Comparison of ENCODE assay signal across 18 cellular contexts in the genomic region with DNA sequence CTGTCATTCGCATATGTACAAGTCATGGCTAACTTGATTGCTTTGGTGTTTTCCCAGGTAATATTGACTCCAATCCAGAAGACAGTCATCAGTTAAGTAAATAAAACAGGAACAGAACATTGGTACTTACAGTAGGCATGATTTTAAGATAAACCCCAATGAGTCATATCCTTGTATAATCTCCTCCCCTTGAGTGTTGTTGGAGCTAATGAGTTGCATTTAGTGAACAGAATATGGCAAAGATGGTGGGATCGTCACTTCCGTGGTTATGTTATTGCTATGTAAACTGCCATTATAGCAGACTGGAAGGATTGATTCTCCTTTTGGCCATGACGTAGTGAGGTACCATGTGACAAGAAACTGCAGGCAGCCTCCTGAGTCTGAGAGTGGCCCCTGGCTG.
DNase-seq lines count a peak whose midpoint lies in the region; ATAC-seq, FAIRE-seq and TF ChIP-seq lines count a peak whose summit lies in the region.
"Had no signal": no experiment of that assay in that cellular context is flagged by ENCODE, and none has a peak within 500 bp of the region (broad histone marks: within the 10 kb centered on the region; RNA-seq: fewer than 3 reads in every experiment).

No MANE protein-coding gene starts in this region.

- H3K9me3 Mint-ChIP-seq in astrocyte (ENCODE audit: unreplicated experiment): peaks cover 11% of the 10 kb centered on the region

- in situ Hi-C loops in GM13977 (cut with MboI; ENCODE audit: low pct_unique_long_range_greater_than_20kb, low sequenced_read_pairs, unreplicated experiment): no loop called here

- peaks cover 4% of the 10 kb centered on the region for H3K4me1 ChIP-seq in astrocyte (ENCODE audit: insufficient read depth, low read length)
- H3K4me1 ChIP-seq in mesodermal cell (ENCODE audit: control insufficient read depth, insufficient read depth, low read length, poor library complexity, severe bottlenecking): no peaks in the 10 kb centered on the region
- H3K4me1 ChIP-seq: colonic mucosa had no signal

- H4K20me1 ChIP-seq in astrocyte (ENCODE audit: insufficient read depth, low read length): no peaks in the 10 kb centered on the region

- no peaks in the 10 kb centered on the region for H3K27me3 Mint-ChIP-seq in astrocyte (ENCODE audit: low read depth, unreplicated experiment)

- H3K27ac ChIP-seq in astrocyte (ENCODE audit: low read depth, low read length) (no peak overlapping the region), mesodermal cell (ENCODE audit: low read depth, low read length, severe bottlenecking) (peak overlapping the region; percentile 29)
- H3K27ac ChIP-seq: colonic mucosa, HL-60 had no signal

- H3K9me3 ChIP-seq in astrocyte (ENCODE audit: insufficient read depth, low read depth, low read length): peaks cover 6% of the 10 kb centered on the region
- H3K9me3 ChIP-seq in mesodermal cell (ENCODE audit: control insufficient read depth, low read length): peaks cover 6% of the 10 kb centered on the region
- H3K9me3 ChIP-seq: colonic mucosa had no signal

- H3K4me3 ChIP-seq in astrocyte (ENCODE audit: insufficient read depth, low read depth, low read length): no peak overlapping the region
- no peak overlapping the region for H3K4me3 ChIP-seq in mesodermal cell (ENCODE audit: extremely low read depth, insufficient read depth, low read length, poor library complexity, severe bottlenecking)
- H3K4me3 ChIP-seq: colonic mucosa had no signal

- peaks cover 4% of the 10 kb centered on the region for H3K4me1 Mint-ChIP-seq in astrocyte (ENCODE audit: low read depth, unreplicated experiment)
- H3K4me1 Mint-ChIP-seq: CD8-positive, alpha-beta memory T cell; stimulated activated naive CD8-positive, alpha-beta T cell treated with anti-CD3 and anti-CD28 coated beads, Interleukin-15, amount 100 ng/mL, for 72 hours had no signal

- H3K79me2 ChIP-seq in astrocyte (ENCODE audit: insufficient read depth, low read length): no peaks in the 10 kb centered on the region

- no peaks in the 10 kb centered on the region for H3K36me3 ChIP-seq in astrocyte (ENCODE audit: insufficient read depth, low read length)
- H3K36me3 ChIP-seq in mesodermal cell (ENCODE audit: control insufficient read depth, insufficient read depth, low read length): no peaks in the 10 kb centered on the region
- H3K36me3 ChIP-seq: colonic mucosa had no signal

- TF ChIP-seq CTCF in astrocyte (IDR thresholded peaks at IDR 0.05; ENCODE audit: insufficient read depth, low read depth, low read length) (no peak), GM10266 (IDR thresholded peaks at IDR 0.05; ENCODE audit: control insufficient read depth, insufficient read depth, low read depth, missing control alignments) (no peak), GM13977 (IDR thresholded peaks at IDR 0.05; ENCODE audit: extremely low read depth, insufficient read depth, missing control alignments) (no peak)

- ATAC-seq in HG02623 (IDR thresholded peaks at IDR 0.05; ENCODE audit: unreplicated experiment): no peak
- ATAC-seq: HCT116; stimulated activated naive CD8-positive, alpha-beta T cell treated with anti-CD3 and anti-CD28 coated beads, Interleukin-15, amount 100 ng/mL, for 72 hours had no signal

- no peak overlapping the region for H3K27ac Mint-ChIP-seq in astrocyte (ENCODE audit: unreplicated experiment)
- H3K27ac Mint-ChIP-seq: CD8-positive, alpha-beta memory T cell; stimulated activated naive CD8-positive, alpha-beta T cell treated with anti-CD3 and anti-CD28 coated beads, Interleukin-15, amount 100 ng/mL, for 72 hours had no signal

- FAIRE-seq in astrocyte (lab: Jason Lieb, UNC): no peak
- FAIRE-seq: small intestine had no signal

- H3K27me3 ChIP-seq in astrocyte (ENCODE audit: insufficient read depth, low read length): no peaks in the 10 kb centered on the region
- H3K27me3 ChIP-seq: colonic mucosa had no signal

- peak overlapping the region; percentile 28 for H2AFZ ChIP-seq in astrocyte (ENCODE audit: low read depth, low read length)

- no peak overlapping the region for H3K4me2 ChIP-seq in astrocyte (ENCODE audit: low read length)

- H3K36me3 Mint-ChIP-seq in astrocyte (ENCODE audit: low read depth, unreplicated experiment): no peaks in the 10 kb centered on the region

- DNase-seq in Daoy (ENCODE audit: low read depth) (peak; percentile 78), LoVo (ENCODE audit: low spot score) (peak; percentile 62), astrocyte (ENCODE audit: low read depth) (peak; percentile 60), D341Med (ENCODE audit: low spot score) (no peak), GM10266 (ENCODE audit: extremely low spot score) (no peak), GM13977 (ENCODE audit: low spot score) (no peak)
- DNase-seq: activated CD4-positive, alpha-beta T cell treated with anti-CD3 and anti-CD28 coated beads, Interleukin-2, amount 50 U/mL, for 1 hour; amniotic stem cell; CD8-positive, alpha-beta memory T cell; colonic mucosa; NCI-H1092; NCI-H510A; small intestine; stimulated activated naive CD8-positive, alpha-beta T cell treated with anti-CD3 and anti-CD28 coated beads, Interleukin-15, amount 100 ng/mL, for 72 hours had no signal

- WGBS in mesodermal cell (ENCODE audit: insufficient coverage in 2 of 2), 2 experiments: 88 to 89% methylated on average over 3 to 4 of the region's 4 CpGs

- H3K9ac ChIP-seq in astrocyte (ENCODE audit: low read length): no peak overlapping the region

- no peak overlapping the region for H3K4me3 Mint-ChIP-seq in astrocyte (ENCODE audit: unreplicated experiment)
- H3K4me3 Mint-ChIP-seq: CD8-positive, alpha-beta memory T cell; stimulated activated naive CD8-positive, alpha-beta T cell treated with anti-CD3 and anti-CD28 coated beads, Interleukin-15, amount 100 ng/mL, for 72 hours had no signal

Comparison
In these comparisons a context has a peak if more than half of its experiments do, and no peak if none do; other contexts are left out.
1. DNase-seq: peak in Daoy (single experiment), LoVo (single experiment) and astrocyte (single experiment); none in D341Med (single experiment), GM10266 (single experiment) and GM13977 (single experiment).